ENCODE assay signal across 8 cellular contexts in the genomic region with DNA sequence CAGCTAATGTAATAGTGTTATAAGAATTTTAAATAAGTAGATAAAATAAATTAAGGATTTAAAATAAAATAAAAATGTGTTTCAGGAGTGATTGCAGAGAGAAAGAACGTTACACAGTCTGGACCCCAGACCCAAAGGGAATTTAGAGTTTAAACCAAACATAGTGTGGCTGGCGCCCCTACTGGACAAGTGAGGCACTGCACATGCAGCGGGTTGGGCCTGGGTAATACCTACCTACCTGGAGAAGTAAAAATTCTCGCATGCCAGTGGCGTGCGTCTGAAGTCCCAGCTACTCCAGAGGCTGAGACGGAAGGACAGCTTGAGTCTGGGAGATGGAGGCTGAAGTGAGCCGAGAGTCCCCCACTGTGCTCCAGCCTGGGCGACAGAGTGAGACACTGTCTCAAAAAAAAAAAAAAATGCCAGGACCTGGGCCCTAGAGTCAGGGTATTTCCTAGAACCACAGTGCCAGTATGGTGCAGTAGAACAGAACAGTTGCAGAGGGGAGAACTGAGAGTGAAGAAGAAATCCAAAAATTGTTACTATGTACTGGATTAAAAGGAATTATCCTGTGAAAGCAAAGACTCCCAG.
DNase-seq lines count a peak whose midpoint lies in the region; ATAC-seq and TF ChIP-seq lines count a peak whose summit lies in the region.

No MANE protein-coding gene starts in this region.

- H3K9ac ChIP-seq in Karpas-422 (ENCODE audit: low read length), result no peak overlapping the region

- H3K9me3 ChIP-seq in Karpas-422 (ENCODE audit: low read length), result no peaks in the 10 kb centered on the region

- H3K36me3 Mint-ChIP-seq in memory B cell, result no peaks in the 10 kb centered on the region

- no peaks in the 10 kb centered on the region for H3K36me3 ChIP-seq in Karpas-422 (ENCODE audit: insufficient read depth, low read length)

- H3K4me1 ChIP-seq in Karpas-422 (ENCODE audit: low read length), result no peaks in the 10 kb centered on the region

- H3K27ac Mint-ChIP-seq in memory B cell, result no peak overlapping the region

- no peaks in the 10 kb centered on the region for H3K4me1 Mint-ChIP-seq in memory B cell

- H3K27ac ChIP-seq in 22Rv1 (no peak overlapping the region), Karpas-422 (ENCODE audit: low read length) (no peak overlapping the region)

- H3K4me3 ChIP-seq in Karpas-422 (ENCODE audit: low read length), result no peak overlapping the region

- DNase-seq in Karpas-422 (peak; percentile 84), memory B cell (ENCODE audit: low spot score in 2 of 2) (peak; percentile 14 to 39), AG08396 (ENCODE audit: low spot score) (no peak), hypothalamus (lab: John Stamatoyannopoulos, UW) (no peak), NCI-H2227 (lab: John Stamatoyannopoulos, UW; ENCODE audit: unreplicated experiment) (no peak)
- peak in 3 of 4 experiments; percentile 2 to 10 (median 2) for DNase-seq in activated naive CD4-positive, alpha-beta T cell (lab: John Stamatoyannopoulos, UW)

- H2AFZ ChIP-seq in Karpas-422 (ENCODE audit: low read length), result no peak overlapping the region

- ATAC-seq in GM18868 (IDR thresholded peaks at IDR 0.05; ENCODE audit: unreplicated experiment) (peak; percentile 67), memory B cell (ENCODE audit: low read depth) (no peak)

- no peak overlapping the region for H3K4me3 Mint-ChIP-seq in memory B cell

- no peaks in the 10 kb centered on the region for H4K20me1 ChIP-seq in Karpas-422 (ENCODE audit: insufficient read depth, low read depth, low read length)

- no peaks in the 10 kb centered on the region for H3K9me2 ChIP-seq in Karpas-422 (replicated peaks; ENCODE audit: insufficient read depth, low read length)

- H3K9me3 Mint-ChIP-seq in memory B cell, result peaks cover 1% of the 10 kb centered on the region

- no peak overlapping the region for H3K4me2 ChIP-seq in Karpas-422 (ENCODE audit: low read depth, low read length, poor library complexity, severe bottlenecking)

- no peaks in the 10 kb centered on the region for H3K27me3 ChIP-seq in Karpas-422 (ENCODE audit: low read length)

- TF ChIP-seq CTCF in 22Rv1 (IDR thresholded peaks at IDR 0.05), result peak; percentile 94

- peaks cover 5% of the 10 kb centered on the region for H3K27me3 Mint-ChIP-seq in memory B cell

- H3K79me2 ChIP-seq in Karpas-422 (ENCODE audit: low read length), result no peaks in the 10 kb centered on the region

Comparison
In these comparisons a context has a peak if more than half of its experiments do, and no peak if none do; other contexts are left out.
1. DNase-seq: peak in Karpas-422 (single experiment), activated naive CD4-positive, alpha-beta T cell (3 of 4) and memory B cell (2 of 2); none in AG08396 (single experiment), hypothalamus (0 of 51) and NCI-H2227 (single experiment).